In genomic region chr1:198018529-198018928, GRCh38 we compare ENCODE assay signal across 14 cellular contexts.
DNase-seq lines count a peak whose midpoint lies in the region; ATAC-seq, FAIRE-seq and TF ChIP-seq lines count a peak whose summit lies in the region.
"Had no signal": no experiment of that assay in that cellular context is flagged by ENCODE, and none has a peak within 500 bp of the region (broad histone marks: within the 10 kb centered on the region; RNA-seq: fewer than 3 reads in every experiment).

No MANE protein-coding gene starts in this region.

- ATAC-seq in GM18498 (IDR thresholded peaks at IDR 0.05; ENCODE audit: unreplicated experiment) = no peak
- ATAC-seq: heart right ventricle; naive thymus-derived CD8-positive, alpha-beta T cell had no signal

- no peak for TF ChIP-seq CTCF in RWPE1 (conservative IDR thresholded peaks at IDR 0.05; ENCODE audit: low read depth)

- CTCF ChIA-PET in RWPE1 (lab: Yijun Ruan, JAX) = interaction anchor here (0.6 kb wide), 1 partner anchor 131 kb away, joined by 3 read pairs; no protein-coding TSS in a partner anchor

- POLR2A ChIA-PET in RWPE1 (lab: Yijun Ruan, JAX; ENCODE audit: low non-redundant PET) = no interaction called here

- H3K27ac ChIP-seq in RWPE1 = no peak overlapping the region
- H3K27ac ChIP-seq: heart right ventricle, thoracic aorta had no signal

- DNase-seq in stimulated activated CD4-positive, alpha-beta T cell treated with anti-CD3 and anti-CD28 coated beads, Interleukin-1b, Interleukin-23, amount 100 ng/mL, for 48 hours = peak; percentile 3
- no peak for DNase-seq in stimulated activated CD4-positive, alpha-beta T cell treated with anti-CD3 and anti-CD28 coated beads, Interleukin-4, amount 100 ng/mL, for 4 hours
- DNase-seq in RWPE1 (ENCODE audit: low spot score) (peak; percentile 97), fibroblast of peridontal ligament (ENCODE audit: extremely low read depth) (peak; percentile 67), urothelium cell line (ENCODE audit: low spot score) (peak; percentile 68), SHP77 (lab: John Stamatoyannopoulos, UW) (no peak), NCI-H1417 (lab: John Stamatoyannopoulos, UW) (no peak)
- DNase-seq: activated CD4-positive, alpha-beta memory T cell treated with anti-CD3 and anti-CD28 coated beads for 36 hours; CD8-positive, alpha-beta memory T cell; heart right ventricle; naive thymus-derived CD8-positive, alpha-beta T cell; NCI-H1694 treated with DMSO at 0.1 percent for 48 hours had no signal

- FAIRE-seq in urothelium cell line (lab: Jason Lieb, UNC) = no peak

Comparison
In these comparisons a context has a peak if more than half of its experiments do, and no peak if none do; other contexts are left out.
1. DNase-seq: peak in stimulated activated CD4-positive, alpha-beta T cell treated with anti-CD3 and anti-CD28 coated beads, Interleukin-1b, Interleukin-23, amount 100 ng/mL, for 48 hours (single experiment), RWPE1 (single experiment), fibroblast of peridontal ligament (single experiment) and urothelium cell line (single experiment); none in stimulated activated CD4-positive, alpha-beta T cell treated with anti-CD3 and anti-CD28 coated beads, Interleukin-4, amount 100 ng/mL, for 4 hours (0 of 2), SHP77 (0 of 2) and NCI-H1417 (0 of 3).